Comparison of ENCODE assay signal across 23 cellular contexts in genomic region chr5:152650413-152650812, GRCh38.
"Had no signal": no experiment of that assay in that cellular context is flagged by ENCODE, and none has a peak within 500 bp of the region (broad histone marks: within the 10 kb centered on the region; RNA-seq: fewer than 3 reads in every experiment).

No MANE protein-coding gene starts in this region.

- DNase-seq: dermis blood vessel endothelial cell; dorsolateral prefrontal cortex; effector CD4-positive, alpha-beta T cell; effector memory CD4-positive, alpha-beta T cell; foreskin keratinocyte; heart left ventricle; hypothalamus; immature natural killer cell; left cardiac atrium; left lung; left ventricle myocardium superior; lower lobe of right lung; mesenchymal stem cell; mucosa of descending colon; naive B cell; naive thymus-derived CD8-positive, alpha-beta T cell had no signal

- H3K27ac ChIP-seq: dorsolateral prefrontal cortex, esophagus muscularis mucosa, foreskin keratinocyte, gastroesophageal sphincter, heart left ventricle, hepatocyte, left lung, lower lobe of right lung had no signal

- H3K36me3 ChIP-seq: esophagus muscularis mucosa, gastroesophageal sphincter, heart left ventricle, left lung, lower lobe of right lung had no signal

- H3K9me3 ChIP-seq: esophagus muscularis mucosa, gastroesophageal sphincter, heart left ventricle, left lung, lower lobe of right lung, mucosa of descending colon had no signal

- ATAC-seq: foreskin keratinocyte; gastroesophageal sphincter; heart left ventricle; left cardiac atrium; left lung; left ventricle myocardium superior; lower lobe of right lung; mucosa of descending colon; naive thymus-derived CD8-positive, alpha-beta T cell had no signal

- H3K27me3 ChIP-seq: dorsolateral prefrontal cortex, esophagus muscularis mucosa, foreskin keratinocyte, gastroesophageal sphincter, heart left ventricle, hepatocyte, left lung had no signal

- H2AFZ ChIP-seq: hepatocyte had no signal

- FAIRE-seq: endothelial cell of umbilical vein, frontal cortex, keratinocyte had no signal

- H3K79me2 ChIP-seq: hepatocyte had no signal

- H3K4me3 ChIP-seq: coronary artery, dorsolateral prefrontal cortex, esophagus muscularis mucosa, gastroesophageal sphincter, heart left ventricle, hepatocyte, left lung, lower lobe of right lung, mucosa of descending colon had no signal

- H3K4me2 ChIP-seq: hepatocyte had no signal

- H3K4me1 ChIP-seq: esophagus muscularis mucosa, foreskin keratinocyte, gastroesophageal sphincter, left lung, lower lobe of right lung had no signal
